8 cellular contexts compared by ENCODE assay signal in the genomic region with DNA sequence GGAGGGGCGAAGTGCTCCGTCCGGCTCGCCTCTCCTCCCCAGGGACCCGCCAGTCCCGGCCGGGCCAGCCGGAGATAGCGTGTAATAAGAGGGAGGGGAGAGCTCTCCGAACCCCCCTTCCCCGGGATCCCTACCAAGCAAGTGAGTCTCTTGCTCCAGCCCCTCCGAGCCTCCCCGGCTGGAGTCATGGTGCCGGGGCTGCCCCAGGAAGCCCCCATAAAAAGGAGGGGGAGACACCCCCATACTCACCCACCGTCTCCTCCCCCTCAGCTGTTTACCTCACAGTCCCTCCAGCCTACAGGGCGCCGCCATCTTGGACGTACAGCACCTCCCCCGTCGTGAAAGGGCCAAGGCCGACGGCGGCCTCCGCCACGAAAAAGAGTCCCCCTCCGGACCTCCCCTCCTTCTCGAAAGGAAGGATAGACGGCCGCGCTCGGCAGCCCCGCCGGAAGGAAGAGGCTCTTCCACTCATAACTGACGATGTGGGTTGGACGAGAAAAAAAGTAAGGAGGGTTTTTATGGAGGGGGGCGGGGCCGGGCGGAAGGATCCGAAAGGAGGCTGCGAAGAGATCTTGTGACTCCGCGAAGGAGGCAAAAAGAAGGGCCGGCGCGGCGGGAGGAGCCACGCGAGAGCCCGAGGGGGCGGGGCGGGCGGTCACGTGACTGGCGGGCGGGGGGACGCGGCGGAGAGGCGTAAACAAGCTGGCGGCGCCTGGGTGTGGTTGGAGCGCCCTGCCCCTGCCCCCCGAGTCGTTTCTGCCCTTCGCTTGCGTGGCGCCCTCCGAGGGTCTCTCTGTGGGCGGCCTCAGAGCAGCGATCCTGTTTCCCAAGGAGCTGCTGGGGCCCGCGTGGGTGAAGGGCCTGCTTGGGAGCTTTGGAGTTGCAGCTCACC. TPM values are rescaled to one million over a fixed set of nuclear protein-coding genes. Genes with fewer than 3 reads are reported as not detected.
DNase-seq lines count a peak whose midpoint lies in the region; ATAC-seq and TF ChIP-seq lines count a peak whose summit lies in the region.

TSC1 (minus strand) TSS at position 323 of the 892 bp plus-strand sequence. CDS start 15,744 bp downstream, outside the sequence.

- H3K27me3 Mint-ChIP-seq in naive thymus-derived CD4-positive, alpha-beta T cell = peaks cover 0 to 3% (median 0%) of the 10 kb centered on the region in 5 donors
- H3K27me3 Mint-ChIP-seq in stimulated activated memory B cell treated with anti-CD40 and anti-IgM and Interleukin-4, amounts not matched to agents 10 μg/mL and 1 μg/mL and 100 μg/mL, for 72 hours = no peaks in the 10 kb centered on the region

- TF ChIP-seq CTCF in fibroblast of lung (conservative IDR thresholded peaks at IDR 0.05 in 1 of 2, IDR thresholded peaks at IDR 0.05 in 1 of 2; ENCODE audit: low read depth in 1 of 2, low read length in 2 of 2) = no peak

- DNase-seq in DMS 273 treated with DMSO at 0.1 percent for 48 hours (lab: John Stamatoyannopoulos, UW) (peak; percentile 77), LHCN-M2 (ENCODE audit: low read depth) (peak; percentile 95), RPMI8226 (peak; percentile 98), fibroblast of lung (ENCODE audit: low read depth in 2 of 2) (peak; percentile 97)
- peak; percentile 98 for DNase-seq in activated T-helper 1 cell treated with anti-CD3 and anti-CD28 coated beads, Interleukin-2, amount 50 U/mL, for 16 hours (ENCODE audit: low read depth in 1 of 2, low spot score in 1 of 2)
- DNase-seq in naive thymus-derived CD4-positive, alpha-beta T cell = peak; percentile 96 to 99 (median 98)

- no peaks in the 10 kb centered on the region for H3K36me3 Mint-ChIP-seq in naive thymus-derived CD4-positive, alpha-beta T cell
- no peaks in the 10 kb centered on the region for H3K36me3 Mint-ChIP-seq in stimulated activated memory B cell treated with anti-CD40 and anti-IgM and Interleukin-4, amounts not matched to agents 10 μg/mL and 1 μg/mL and 100 μg/mL, for 72 hours

- peak; percentile 49 for ATAC-seq in GM21825 (IDR thresholded peaks at IDR 0.05; ENCODE audit: unreplicated experiment)
- peak; percentile 94 for ATAC-seq in naive thymus-derived CD4-positive, alpha-beta T cell
- ATAC-seq in stimulated activated memory B cell treated with anti-CD40 and anti-IgM and Interleukin-4, amounts not matched to agents 10 μg/mL and 1 μg/mL and 100 μg/mL, for 72 hours = peak; percentile 93

- peak within 1 kb of the TSS; percentile 91 for H3K27ac ChIP-seq in fibroblast of lung (ENCODE audit: insufficient read depth, low read length)
- H3K27ac ChIP-seq in naive thymus-derived CD4-positive, alpha-beta T cell (ENCODE audit: low read depth, low read length) = peak within 1 kb of the TSS; percentile 94

- peak within 1 kb of the TSS; percentile 90 to 99 (median 98) for H3K4me3 Mint-ChIP-seq in naive thymus-derived CD4-positive, alpha-beta T cell
- H3K4me3 Mint-ChIP-seq in stimulated activated memory B cell treated with anti-CD40 and anti-IgM and Interleukin-4, amounts not matched to agents 10 μg/mL and 1 μg/mL and 100 μg/mL, for 72 hours = peak within 1 kb of the TSS; percentile 100

- peaks cover 47% of the 10 kb centered on the region for H3K79me2 ChIP-seq in fibroblast of lung (ENCODE audit: control insufficient read depth, insufficient read depth, low read length)

- peak within 1 kb of the TSS; percentile 82 for H3K4me2 ChIP-seq in fibroblast of lung (ENCODE audit: extremely low read depth, insufficient read depth, low read length)

- no peaks in the 10 kb centered on the region for H3K9me3 ChIP-seq in fibroblast of lung (ENCODE audit: control insufficient read depth, insufficient read depth, low read depth, low read length)
- no peaks in the 10 kb centered on the region for H3K9me3 ChIP-seq in naive thymus-derived CD4-positive, alpha-beta T cell (ENCODE audit: control insufficient read depth in 2 of 3, low read length in 3 of 3)

- H3K4me3 ChIP-seq in fibroblast of lung (replicated peaks in 1 of 4; ENCODE audit: control extremely low read depth in 1 of 4, insufficient read depth in 1 of 4, low read depth in 3 of 4, low read length in 4 of 4) = peak within 1 kb of the TSS; percentile 83 to 100 (median 90)
- H3K4me3 ChIP-seq in naive thymus-derived CD4-positive, alpha-beta T cell (ENCODE audit: low read length) = peak within 1 kb of the TSS; percentile 93

- no peaks in the 10 kb centered on the region for H4K20me1 ChIP-seq in fibroblast of lung (ENCODE audit: control insufficient read depth, extremely low read depth, insufficient read depth, low read length)

- H3K36me3 ChIP-seq in fibroblast of lung (ENCODE audit: control insufficient read depth, insufficient read depth, low read length) = no peaks in the 10 kb centered on the region
- peaks cover 0 to 7% (median 0%) of the 10 kb centered on the region in 3 experiments for H3K36me3 ChIP-seq in naive thymus-derived CD4-positive, alpha-beta T cell (ENCODE audit: control insufficient read depth in 2 of 3, insufficient read depth in 3 of 3, low read length in 3 of 3)

- no peaks in the 10 kb centered on the region for H3K27me3 ChIP-seq in fibroblast of lung (ENCODE audit: control insufficient read depth, insufficient read depth, low read length)
- no peaks in the 10 kb centered on the region for H3K27me3 ChIP-seq in naive thymus-derived CD4-positive, alpha-beta T cell (ENCODE audit: control insufficient read depth in 2 of 2, insufficient read depth in 2 of 2, low read length in 2 of 2)

- H3K9me3 Mint-ChIP-seq in naive thymus-derived CD4-positive, alpha-beta T cell = peaks cover 0 to 4% (median 0%) of the 10 kb centered on the region in 11 donors
- H3K9me3 Mint-ChIP-seq in stimulated activated memory B cell treated with anti-CD40 and anti-IgM and Interleukin-4, amounts not matched to agents 10 μg/mL and 1 μg/mL and 100 μg/mL, for 72 hours = no peaks in the 10 kb centered on the region

- peak within 1 kb of the TSS; percentile 89 for H3K9ac ChIP-seq in fibroblast of lung (ENCODE audit: insufficient read depth, low read length)

- CTCF ChIA-PET in naive thymus-derived CD4-positive, alpha-beta T cell (lab: Charles Lee) = interaction anchor here (0.6 to 1.4 kb wide), 3 partner anchors 241 to 590 kb away, joined by 3 read pairs; partner anchors contain the start of gene SETX

- H2AFZ ChIP-seq in fibroblast of lung (ENCODE audit: low read length) = peak within 1 kb of the TSS; percentile 40

- POLR2A ChIA-PET in naive thymus-derived CD4-positive, alpha-beta T cell (lab: Charles Lee) = interaction anchor here (0.5 to 3.0 kb wide), 17 partner anchors 10 to 1216 kb away, joined by 3 to 15 read pairs (median 3); partner anchors contain the start of genes DDX31, GTF3C4 and GTF3C5

- intact Hi-C loops in naive thymus-derived CD4-positive, alpha-beta T cell (cut with micrococcal nuclease) = loop anchor here (1.0 to 10.0 kb wide), 12 partner anchors 28 to 1820 kb away; partner anchors contain the start of genes AK8 (in 2 of the 2), BRD3 (in 2 of the 2), GTF3C5 (in 2 of the 2) and SPACA9 (in 2 of the 2)

- peaks cover 7% of the 10 kb centered on the region for H3K4me1 ChIP-seq in fibroblast of lung (ENCODE audit: control insufficient read depth, extremely low read depth, insufficient read depth, low read length)
- peaks cover 8 to 14% of the 10 kb centered on the region in 2 donors for H3K4me1 ChIP-seq in naive thymus-derived CD4-positive, alpha-beta T cell (ENCODE audit: control insufficient read depth in 2 of 2, insufficient read depth in 2 of 2, low read length in 2 of 2)

- peaks cover 15 to 45% (median 27%) of the 10 kb centered on the region in 7 donors for H3K4me1 Mint-ChIP-seq in naive thymus-derived CD4-positive, alpha-beta T cell
- peaks cover 41% of the 10 kb centered on the region for H3K4me1 Mint-ChIP-seq in stimulated activated memory B cell treated with anti-CD40 and anti-IgM and Interleukin-4, amounts not matched to agents 10 μg/mL and 1 μg/mL and 100 μg/mL, for 72 hours

- peak within 1 kb of the TSS; percentile 99 to 100 (median 100) for H3K27ac Mint-ChIP-seq in naive thymus-derived CD4-positive, alpha-beta T cell
- peak within 1 kb of the TSS; percentile 99 for H3K27ac Mint-ChIP-seq in stimulated activated memory B cell treated with anti-CD40 and anti-IgM and Interleukin-4, amounts not matched to agents 10 μg/mL and 1 μg/mL and 100 μg/mL, for 72 hours

RNA-seq across cellular contexts. Expression of gene TSC1, which starts in this region (rescaled TPM):
- total RNA-seq in LHCN-M2 (2014; rRNA removed) (23.1 and 27.4 TPM in 2 replicates), fibroblast of lung (32.1 and 41.5 TPM in 2 replicates)
- 10.0 TPM for polyA plus RNA-seq in LHCN-M2 (2012)
- polyA plus RNA-seq in fibroblast of lung = 43.4 and 48.0 TPM in 2 replicates
- 18.5 and 22.4 TPM in 2 replicates for polyA plus RNA-seq in fibroblast of lung (2012)
- 81.9 and 97.3 TPM in 2 replicates for polyA minus RNA-seq in fibroblast of lung (ENCODE audit: low replicate concordance)
- 10 to 100 TPM; 38.1 to 98.3 (median 59.6) TPM for total RNA-seq in naive thymus-derived CD4-positive, alpha-beta T cell
- 10 to 100 TPM in 1 of 2 donors, 1 to 10 TPM in 1; 9.9 to 14.7 TPM for polyA plus RNA-seq in naive thymus-derived CD4-positive, alpha-beta T cell

Comparison
In these comparisons a context has a peak if more than half of its experiments do, and no peak if none do; other contexts are left out.
1. Peak in every context shown above with its lines: DNase-seq, ATAC-seq, H3K4me3 ChIP-seq and H3K27ac ChIP-seq.